ENCODE assay signal across 7 cellular contexts in the genomic region with DNA sequence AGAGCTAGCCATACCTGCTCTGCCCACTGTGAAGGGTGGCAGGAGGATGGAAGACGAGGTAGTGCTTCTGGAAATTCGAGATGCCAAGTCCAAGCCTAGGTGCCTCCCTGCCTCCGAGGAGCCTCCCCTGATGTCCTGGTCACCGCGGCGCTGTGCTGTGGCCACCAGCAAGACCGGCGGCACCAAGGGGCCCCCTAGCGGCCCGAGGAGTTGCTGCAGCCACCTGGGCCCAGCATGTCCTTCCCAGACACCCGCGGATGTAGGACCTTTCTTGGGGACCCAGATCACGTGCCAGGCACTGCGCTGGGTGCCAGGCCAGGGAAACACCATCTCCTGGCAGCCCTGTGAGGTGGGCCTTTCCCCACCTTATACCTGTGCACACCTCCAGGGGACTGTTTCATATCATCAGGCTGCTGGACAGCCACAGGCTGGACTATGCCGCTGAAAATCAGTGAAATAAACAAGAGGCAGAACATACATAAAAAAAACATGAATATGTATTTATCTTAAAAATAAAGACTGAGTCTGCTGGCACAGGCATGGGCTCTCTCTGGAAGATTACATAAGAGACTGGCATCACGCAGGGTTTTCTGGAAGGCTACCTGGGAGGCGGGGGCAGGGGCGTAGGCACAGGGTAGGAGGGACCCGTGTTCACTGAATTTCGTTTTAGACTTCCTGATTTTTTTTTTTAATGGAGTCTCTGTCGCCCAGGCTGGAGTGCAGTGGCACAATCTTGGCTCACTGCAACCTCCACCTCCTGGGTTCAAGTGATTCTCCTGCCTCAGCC. TPM values are rescaled to one million over a fixed set of nuclear protein-coding genes. Genes with fewer than 3 reads are reported as not detected.
DNase-seq lines count a peak whose midpoint lies in the region; ATAC-seq and TF ChIP-seq lines count a peak whose summit lies in the region.

No MANE protein-coding gene starts in this region.

- DNase-seq in GM13977 (ENCODE audit: low spot score): peak; percentile 86
- peak; percentile 84 for DNase-seq in NCI-H69 (lab: John Stamatoyannopoulos, UW)
- peak; percentile 67 to 75 for DNase-seq in activated CD4-positive, alpha-beta T cell treated with anti-CD3 and anti-CD28 coated beads, Interleukin-2, amount 50 U/mL, for 48 hours
- peak; percentile 88 for DNase-seq in ecto neural progenitor cell (ENCODE audit: low spot score)
- peak; percentile 77 to 78 for DNase-seq in lung microvascular endothelial cell (ENCODE audit: low read depth in 2 of 2)
- DNase-seq in stimulated activated CD8-positive, alpha-beta memory T cell treated with anti-CD3 and anti-CD28 coated beads, Interleukin-15, amount 100 ng/mL, for 24 hours (ENCODE audit: low read depth): peak; percentile 18

- peak; percentile 95 for TF ChIP-seq CTCF in GM13977 (IDR thresholded peaks at IDR 0.05; ENCODE audit: extremely low read depth, insufficient read depth, missing control alignments)

- in situ Hi-C loops in GM13977 (cut with MboI; ENCODE audit: low pct_unique_long_range_greater_than_20kb, low sequenced_read_pairs, unreplicated experiment): no loop called here

- peak; percentile 78 for ATAC-seq in HG03196 (IDR thresholded peaks at IDR 0.05; ENCODE audit: unreplicated experiment)

RNA-seq across cellular contexts. Expression of a gene that starts 15.9 kb away (rescaled TPM):
- 0.79 and 1.1 TPM in 2 replicates for total RNA-seq in lung microvascular endothelial cell

RNA-seq across cellular contexts. Expression of a gene that starts 25.0 kb away (rescaled TPM):
- total RNA-seq in lung microvascular endothelial cell: 1.6 and 2.8 TPM in 2 replicates

RNA-seq across cellular contexts. Expression of a gene that starts 55.1 kb away (rescaled TPM):
- total RNA-seq in lung microvascular endothelial cell: under 0.01 TPM in 2 replicates

Comparison
In these comparisons a context has a peak if more than half of its experiments do, and no peak if none do; other contexts are left out.
1. Peak in every context shown above with its lines: DNase-seq and ATAC-seq.
2. DNase-seq: peak in every context shown above with its lines; median percentile 88 in ecto neural progenitor cell; 86 in GM13977; 84 in NCI-H69; 78 in lung microvascular endothelial cell; 71 in activated CD4-positive, alpha-beta T cell treated with anti-CD3 and anti-CD28 coated beads, Interleukin-2, amount 50 U/mL, for 48 hours; 18 in stimulated activated CD8-positive, alpha-beta memory T cell treated with anti-CD3 and anti-CD28 coated beads, Interleukin-15, amount 100 ng/mL, for 24 hours.